In the genomic region with DNA sequence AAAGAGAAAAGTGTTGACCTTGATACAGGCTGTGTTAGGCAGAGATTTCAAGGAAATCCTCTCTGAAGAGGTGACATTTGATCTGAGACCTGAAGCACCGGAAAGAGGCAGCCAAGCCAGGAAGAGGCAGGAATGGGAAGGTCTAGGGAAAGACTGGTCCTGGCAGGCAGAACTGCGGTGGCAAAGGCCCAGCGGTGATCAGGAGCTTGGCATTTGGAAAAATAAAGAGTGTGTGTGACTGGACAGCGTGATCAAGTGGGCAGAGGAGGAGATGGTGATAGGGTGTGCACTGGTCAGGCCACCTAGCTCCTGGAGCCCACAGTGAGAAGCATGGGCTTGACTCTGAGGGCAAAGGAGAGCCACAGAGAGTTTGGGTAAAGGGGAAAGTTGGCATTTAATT, we compare ENCODE assay signal across 16 cellular contexts. TPM values are rescaled to one million over a fixed set of nuclear protein-coding genes. Genes with fewer than 3 reads are reported as not detected.
DNase-seq lines count a peak whose midpoint lies in the region; ATAC-seq and TF ChIP-seq lines count a peak whose summit lies in the region.
"Had no signal": no experiment of that assay in that cellular context is flagged by ENCODE, and none has a peak within 500 bp of the region (broad histone marks: within the 10 kb centered on the region; RNA-seq: fewer than 3 reads in every experiment).

No MANE protein-coding gene starts in this region.

- WGBS in hepatocyte (ENCODE audit: low lambda C conversion rate, missing lambda C conversion rate) = 84% methylated on average over 4 of the region's 4 CpGs

- H3K9me3 ChIP-seq in hepatocyte (ENCODE audit: low read depth) = no peaks in the 10 kb centered on the region
- H3K9me3 ChIP-seq: Caco-2, esophagus muscularis mucosa, psoas muscle had no signal

- H3K4me1 Mint-ChIP-seq in activated T-cell treated with anti-CD3 and anti-CD28 coated beads, Interleukin-2, amount 50 U/mL, for 72 hours (ENCODE audit: low read depth) = no peaks in the 10 kb centered on the region
- no peaks in the 10 kb centered on the region for H3K4me1 Mint-ChIP-seq in stimulated activated effector memory CD8-positive, alpha-beta T cell treated with anti-CD3 and anti-CD28 coated beads, Interleukin-12 subunit alpha, Interleukin-12 subunit beta, amount 100 ng/mL, for 72 hours

- H3K4me3 Mint-ChIP-seq in activated T-cell treated with anti-CD3 and anti-CD28 coated beads, Interleukin-2, amount 50 U/mL, for 72 hours = peak overlapping the region; percentile 13 to 66
- peak overlapping the region; percentile 48 for H3K4me3 Mint-ChIP-seq in stimulated activated effector memory CD8-positive, alpha-beta T cell treated with anti-CD3 and anti-CD28 coated beads, Interleukin-12 subunit alpha, Interleukin-12 subunit beta, amount 100 ng/mL, for 72 hours

- no peaks in the 10 kb centered on the region for H3K36me3 ChIP-seq in hepatocyte (replicated peaks; ENCODE audit: insufficient read depth, low read depth)
- H3K36me3 ChIP-seq: esophagus muscularis mucosa had no signal

- H3K4me3 ChIP-seq in hepatocyte = no peak overlapping the region

- no peaks in the 10 kb centered on the region for H3K27me3 ChIP-seq in hepatocyte

- no peak overlapping the region for H3K4me2 ChIP-seq in hepatocyte

- peaks cover 26% of the 10 kb centered on the region for H3K27me3 Mint-ChIP-seq in activated T-cell treated with anti-CD3 and anti-CD28 coated beads, Interleukin-2, amount 50 U/mL, for 72 hours (ENCODE audit: low read depth)

- H4K20me1 ChIP-seq in hepatocyte (ENCODE audit: insufficient read depth, poor library complexity, severe bottlenecking) = no peaks in the 10 kb centered on the region

- H3K9me2 ChIP-seq in hepatocyte (replicated peaks; ENCODE audit: insufficient read depth) = no peaks in the 10 kb centered on the region

- H3K9me3 Mint-ChIP-seq in activated T-cell treated with anti-CD3 and anti-CD28 coated beads, Interleukin-2, amount 50 U/mL, for 72 hours = no peaks in the 10 kb centered on the region
- H3K9me3 Mint-ChIP-seq in stimulated activated effector memory CD8-positive, alpha-beta T cell treated with anti-CD3 and anti-CD28 coated beads, Interleukin-12 subunit alpha, Interleukin-12 subunit beta, amount 100 ng/mL, for 72 hours = no peaks in the 10 kb centered on the region

- DNase-seq in activated T-cell treated with anti-CD3 and anti-CD28 coated beads, Interleukin-2, amount 50 U/mL, for 72 hours = no peak
- DNase-seq in activated T-cell treated with anti-CD3 and anti-CD28 coated beads for 4 hours = no peak
- peak; percentile 2 for DNase-seq in RPMI7951 (ENCODE audit: low read depth)
- DNase-seq in cerebellum (ENCODE audit: low spot score) = peak; percentile 46
- no peak for DNase-seq in stimulated activated effector memory CD8-positive, alpha-beta T cell treated with anti-CD3 and anti-CD28 coated beads, Interleukin-12 subunit alpha, Interleukin-12 subunit beta, amount 100 ng/mL, for 72 hours (ENCODE audit: low spot score in 2 of 2)
- DNase-seq in NCI-H345 treated with DMSO at 0.1 percent for 48 hours (lab: John Stamatoyannopoulos, UW; ENCODE audit: unreplicated experiment) = no peak
- no peak for DNase-seq in hepatocyte (ENCODE audit: low spot score)
- DNase-seq: ACHN, Caco-2, Kasumi-1, kidney glomerular epithelial cell, NCI-H187 treated with DMSO at 0.1 percent for 48 hours, NCI-H82 had no signal

- TF ChIP-seq CTCF in hepatocyte (IDR thresholded peaks at IDR 0.05; ENCODE audit: poor library complexity) = no peak

- H2AFZ ChIP-seq in hepatocyte = no peak overlapping the region

- H3K27ac ChIP-seq in hepatocyte = no peak overlapping the region
- H3K27ac ChIP-seq: psoas muscle had no signal

- H3K4me1 ChIP-seq in hepatocyte (ENCODE audit: insufficient read depth) = no peaks in the 10 kb centered on the region
- H3K4me1 ChIP-seq: Caco-2, psoas muscle had no signal

- ATAC-seq in activated T-cell treated with anti-CD3 and anti-CD28 coated beads, Interleukin-2, amount 50 U/mL, for 72 hours (replicated peaks in 1 of 2) = no peak
- no peak for ATAC-seq in stimulated activated effector memory CD8-positive, alpha-beta T cell treated with anti-CD3 and anti-CD28 coated beads, Interleukin-12 subunit alpha, Interleukin-12 subunit beta, amount 100 ng/mL, for 72 hours
- no peak for ATAC-seq in HG02870 (IDR thresholded peaks at IDR 0.05; ENCODE audit: unreplicated experiment)

- H3K27ac Mint-ChIP-seq in activated T-cell treated with anti-CD3 and anti-CD28 coated beads, Interleukin-2, amount 50 U/mL, for 72 hours = no peak overlapping the region
- no peak overlapping the region for H3K27ac Mint-ChIP-seq in stimulated activated effector memory CD8-positive, alpha-beta T cell treated with anti-CD3 and anti-CD28 coated beads, Interleukin-12 subunit alpha, Interleukin-12 subunit beta, amount 100 ng/mL, for 72 hours

- H3K79me2 ChIP-seq in hepatocyte = no peaks in the 10 kb centered on the region

- peaks cover 0 to 3% of the 10 kb centered on the region in 2 donors for H3K36me3 Mint-ChIP-seq in activated T-cell treated with anti-CD3 and anti-CD28 coated beads, Interleukin-2, amount 50 U/mL, for 72 hours (ENCODE audit: insufficient read depth in 2 of 2)
- H3K36me3 Mint-ChIP-seq in stimulated activated effector memory CD8-positive, alpha-beta T cell treated with anti-CD3 and anti-CD28 coated beads, Interleukin-12 subunit alpha, Interleukin-12 subunit beta, amount 100 ng/mL, for 72 hours = no peaks in the 10 kb centered on the region

RNA-seq across cellular contexts. Expression of a gene that starts 27.2 kb away (rescaled TPM):
- not detected for total RNA-seq in activated T-cell treated with anti-CD3 and anti-CD28 coated beads, Interleukin-2, amount 50 U/mL, for 72 hours
- not detected in 2 replicates for total RNA-seq in RPMI7951 (2014; rRNA removed; shearing (Covaris generic))
- not detected for total RNA-seq in cerebellum
- total RNA-seq in hepatocyte = not detected in 2 replicates
- polyA plus RNA-seq in hepatocyte = not detected in 2 replicates
- total RNA-seq: Caco-2, esophagus muscularis mucosa, psoas muscle had no signal
- polyA plus RNA-seq: psoas muscle had no signal

RNA-seq across cellular contexts. Expression of a gene that starts 49.6 kb away (rescaled TPM):
- 10 to 100 TPM; 19.5 to 23.5 TPM for total RNA-seq in activated T-cell treated with anti-CD3 and anti-CD28 coated beads, Interleukin-2, amount 50 U/mL, for 72 hours
- 4.9 TPM in 2 replicates for total RNA-seq in RPMI7951 (2014; rRNA removed; shearing (Covaris generic))
- total RNA-seq in cerebellum (6.6 TPM), hepatocyte (6.6 and 8.4 TPM in 2 replicates)
- 13.1 and 14.6 TPM in 2 replicates for polyA plus RNA-seq in hepatocyte

Comparison
In these comparisons a context has a peak if more than half of its experiments do, and no peak if none do; other contexts are left out.
1. DNase-seq: peak in RPMI7951 (single experiment) and cerebellum (single experiment); none in activated T-cell treated with anti-CD3 and anti-CD28 coated beads, Interleukin-2, amount 50 U/mL, for 72 hours (0 of 2), activated T-cell treated with anti-CD3 and anti-CD28 coated beads for 4 hours (single experiment), stimulated activated effector memory CD8-positive, alpha-beta T cell treated with anti-CD3 and anti-CD28 coated beads, Interleukin-12 subunit alpha, Interleukin-12 subunit beta, amount 100 ng/mL, for 72 hours (0 of 2), NCI-H345 treated with DMSO at 0.1 percent for 48 hours (single experiment) and hepatocyte (single experiment).